In the genomic region with DNA sequence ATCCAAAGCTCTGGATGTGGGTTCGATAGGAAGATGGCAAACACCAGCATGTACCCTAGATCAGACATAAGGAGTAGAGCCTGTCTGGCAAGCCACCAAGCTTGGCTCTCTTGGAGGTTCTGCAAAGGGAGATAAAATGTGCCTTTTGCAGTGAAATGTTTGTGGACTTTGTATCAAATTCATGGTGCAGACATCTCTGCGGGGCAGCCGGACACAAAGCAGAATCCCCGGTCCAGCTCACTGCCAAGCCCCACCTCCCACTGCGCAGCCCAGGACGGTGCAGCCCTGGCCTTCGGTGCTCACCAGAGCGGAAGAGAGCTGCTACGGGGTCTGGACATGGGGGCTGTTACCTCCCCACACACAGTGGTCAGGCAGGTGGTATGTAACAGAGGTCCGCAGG, we compare ENCODE assay signal across 18 cellular contexts.
"Had no signal": no experiment of that assay in that cellular context is flagged by ENCODE, and none has a peak within 500 bp of the region (broad histone marks: within the 10 kb centered on the region; RNA-seq: fewer than 3 reads in every experiment).

No MANE protein-coding gene starts in this region.

- H3K4me3 ChIP-seq: esophagus squamous epithelium, heart left ventricle, neural progenitor cell, tibial artery, uterus had no signal

- H3K27ac ChIP-seq: neural progenitor cell, parathyroid adenoma, tibial artery, uterus had no signal

- DNase-seq: activated CD4-positive, alpha-beta T cell treated with anti-CD3 and anti-CD28 coated beads, Interleukin-2, amount 50 U/mL, for 4 hours; activated CD8-positive, alpha-beta memory T cell treated with anti-CD3 and anti-CD28 coated beads, Interleukin-2, amount 10 ng/mL, durations not matched to agents 7 days and 5 days; activated gamma-delta T cell; activated naive CD8-positive, alpha-beta T cell treated with anti-CD3 and anti-CD28 coated beads for 36 hours; activated T-cell treated with anti-CD3 and anti-CD28 coated beads, Interleukin-2, amount 50 U/mL, for 48 hours; aorta; esophagus squamous epithelium; foreskin melanocyte; heart left ventricle; islet precursor cell; left ventricle myocardium superior; mesendoderm; retina; small intestine; tibial artery; uterus had no signal

- ATAC-seq: activated CD8-positive, alpha-beta memory T cell treated with anti-CD3 and anti-CD28 coated beads, Interleukin-2, amount 10 ng/mL, durations not matched to agents 7 days and 5 days; heart left ventricle; left ventricle myocardium superior had no signal

- H3K36me3 ChIP-seq: esophagus squamous epithelium, heart left ventricle, neural progenitor cell, tibial artery, uterus had no signal

- H3K4me1 ChIP-seq: esophagus squamous epithelium, parathyroid adenoma, tibial artery, uterus had no signal

- H3K9me3 ChIP-seq: esophagus squamous epithelium, heart left ventricle, tibial artery, uterus had no signal

- H3K27me3 ChIP-seq: esophagus squamous epithelium, heart left ventricle, neural progenitor cell, uterus had no signal
